ENCODE assay signal across 1 cellular context in genomic region chr9:112764344-112764743, GRCh38.
TF ChIP-seq lines count a peak whose summit lies in the region.

No MANE protein-coding gene starts in this region.

TF ChIP-seq in K562, 482 proteins besides CTCF, POLR2A, EP300 and RAD21 (continued from another document and continues in another):
- TF ChIP-seq GMEB1 (CRISPR knock-in tag; IDR thresholded peaks at IDR 0.05) = no peak
- TF ChIP-seq KDM1A (IDR thresholded peaks at IDR 0.05) = peak; percentile 92
- TF ChIP-seq NCOA6 (IDR thresholded peaks at IDR 0.05) = no peak
- TF ChIP-seq TBL1XR1 (IDR thresholded peaks at IDR 0.05; ENCODE audit: low read length in 2 of 2) = no peak
- no peak for TF ChIP-seq ZNF354B (CRISPR knock-in tag; IDR thresholded peaks at IDR 0.05)
- TF ChIP-seq ZBED1 (IDR thresholded peaks at IDR 0.05) = no peak
- TF ChIP-seq ARID3A (IDR thresholded peaks at IDR 0.05; ENCODE audit: borderline replicate concordance, low read depth, low read length) = no peak
- no peak for TF ChIP-seq CBFB (CRISPR knock-in tag; IDR thresholded peaks at IDR 0.05)
- no peak for TF ChIP-seq BRF2 (IDR thresholded peaks at IDR 0.05; ENCODE audit: borderline replicate concordance, insufficient read depth, insufficient read length)
- TF ChIP-seq ZZZ3 (IDR thresholded peaks at IDR 0.05) = no peak
- TF ChIP-seq DPF2 (IDR thresholded peaks at IDR 0.05) = peak; percentile 38; the same call in 1 of the 2 replicates
- no peak for TF ChIP-seq IRF1 (CRISPR knock-in tag; IDR thresholded peaks at IDR 0.05; ENCODE audit: borderline replicate concordance)
- TF ChIP-seq ZBTB1 (CRISPR knock-in tag; IDR thresholded peaks at IDR 0.05; ENCODE audit: borderline replicate concordance, low read depth) = no peak
- TF ChIP-seq ZBTB49 (CRISPR knock-in tag; IDR thresholded peaks at IDR 0.05; ENCODE audit: borderline replicate concordance) = no peak
- no peak for TF ChIP-seq YY1 (IDR thresholded peaks at IDR 0.05; ENCODE audit: borderline replicate concordance in 1 of 3, control insufficient read depth in 1 of 3, extremely low read depth in 1 of 3, insufficient read depth in 3 of 3, insufficient read length in 1 of 3, insufficient replicate concordance in 2 of 3, low read depth in 1 of 3, low read length in 2 of 3)
- no peak for TF ChIP-seq TOE1 (IDR thresholded peaks at IDR 0.05; ENCODE audit: borderline replicate concordance)
- no peak for TF ChIP-seq TOE1 (CRISPR knock-in tag; IDR thresholded peaks at IDR 0.05; ENCODE audit: borderline replicate concordance, low read depth)
- no peak for TF ChIP-seq PYGO2 (tag; IDR thresholded peaks at IDR 0.05)
- TF ChIP-seq RBM25 (IDR thresholded peaks at IDR 0.05; ENCODE audit: low read depth, low read length, severe bottlenecking) = no peak
- no peak for TF ChIP-seq MEF2D (tag; conservative IDR thresholded peaks at IDR 0.05; ENCODE audit: low read depth)
- no peak for TF ChIP-seq PURB (CRISPR knock-in tag; IDR thresholded peaks at IDR 0.05; ENCODE audit: low read depth)
- 0 out of 2 replicates have a peak, but pooled peaks have one; percentile 11 for TF ChIP-seq TEAD4 (IDR thresholded peaks at IDR 0.05; ENCODE audit: low read length)
- TF ChIP-seq TEAD4 (CRISPR knock-in tag; IDR thresholded peaks at IDR 0.05; ENCODE audit: borderline replicate concordance) = no peak
- no peak for TF ChIP-seq CSDE1 (IDR thresholded peaks at IDR 0.05)
- TF ChIP-seq RBM34 (IDR thresholded peaks at IDR 0.05; ENCODE audit: borderline replicate concordance, insufficient read depth, low read length) = no peak
- TF ChIP-seq JUN (IDR thresholded peaks at IDR 0.05; ENCODE audit: borderline replicate concordance, low read depth, low read length) = 0 out of 2 replicates have a peak, but pooled peaks have one; percentile 12
- no peak for TF ChIP-seq JUN (CRISPR knock-in tag; IDR thresholded peaks at IDR 0.05; ENCODE audit: borderline replicate concordance)
- TF ChIP-seq MLLT1 (IDR thresholded peaks at IDR 0.05) = no peak
- no peak for TF ChIP-seq ARHGAP35 (IDR thresholded peaks at IDR 0.05; ENCODE audit: partially characterized antibody)
- TF ChIP-seq CEBPG (CRISPR knock-in tag; IDR thresholded peaks at IDR 0.05) = no peak
- peak; percentile 58 to 73; a peak in 3 of 4 replicates for TF ChIP-seq CEBPG (tag; conservative IDR thresholded peaks at IDR 0.05 in 1 of 2, IDR thresholded peaks at IDR 0.05 in 1 of 2)
- no peak for TF ChIP-seq BRD9 (IDR thresholded peaks at IDR 0.05; ENCODE audit: low read depth, partially characterized antibody)
- no peak for TF ChIP-seq SIRT6 (IDR thresholded peaks at IDR 0.05; ENCODE audit: low read depth, low read length)
- TF ChIP-seq PHB2 (IDR thresholded peaks at IDR 0.05; ENCODE audit: low read depth) = no peak
- TF ChIP-seq TARDBP (IDR thresholded peaks at IDR 0.05) = no peak
- TF ChIP-seq ZNF143 (CRISPR knock-in tag; IDR thresholded peaks at IDR 0.05) = no peak
- TF ChIP-seq HES1 (IDR thresholded peaks at IDR 0.05; ENCODE audit: low read depth) = peak; percentile 62; the same call in 1 of the 2 replicates
- no peak for TF ChIP-seq RBM39 (optimal IDR thresholded peaks at IDR 0.05; ENCODE audit: low read depth, low read length)
- TF ChIP-seq NELFE (IDR thresholded peaks at IDR 0.05; ENCODE audit: insufficient read depth, insufficient read length) = no peak
- TF ChIP-seq ATF3 (IDR thresholded peaks at IDR 0.05) = no peak; the same call in 1 of the 2 replicates
- no peak for TF ChIP-seq ATF3 (CRISPR knock-in tag; conservative IDR thresholded peaks at IDR 0.05)
- no peak for TF ChIP-seq ZNF445 (CRISPR knock-in tag; IDR thresholded peaks at IDR 0.05; ENCODE audit: low read depth)
- no peak for TF ChIP-seq PPARD (CRISPR knock-in tag; IDR thresholded peaks at IDR 0.05)
- no peak for TF ChIP-seq RBM22 (IDR thresholded peaks at IDR 0.05; ENCODE audit: low read depth, low read length, poor library complexity, severe bottlenecking)
- TF ChIP-seq DEAF1 (CRISPR knock-in tag; IDR thresholded peaks at IDR 0.05) = no peak
- TF ChIP-seq ATF7 (IDR thresholded peaks at IDR 0.05) = no peak
- TF ChIP-seq PTBP1 (IDR thresholded peaks at IDR 0.05; ENCODE audit: low read depth, low read length) = no peak
- TF ChIP-seq IRF9 (tag; IDR thresholded peaks at IDR 0.05) = no peak
- TF ChIP-seq ZNF324 (CRISPR knock-in tag; IDR thresholded peaks at IDR 0.05) = no peak
- TF ChIP-seq HCFC1 (IDR thresholded peaks at IDR 0.05; ENCODE audit: low read depth, low read length) = no peak
- peak; percentile 89 for TF ChIP-seq EGR1 (conservative IDR thresholded peaks at IDR 0.05)
- TF ChIP-seq HSF4 (CRISPR knock-in tag; IDR thresholded peaks at IDR 0.05; ENCODE audit: borderline replicate concordance) = no peak
- TF ChIP-seq HDAC6 (IDR thresholded peaks at IDR 0.05; ENCODE audit: low read depth, low read length) = no peak
- TF ChIP-seq HDGF (IDR thresholded peaks at IDR 0.05) = no peak
- TF ChIP-seq BMI1 (IDR thresholded peaks at IDR 0.05; ENCODE audit: low read length) = no peak
- no peak for TF ChIP-seq CBX1 (IDR thresholded peaks at IDR 0.05; ENCODE audit: low read depth)
- no peak for TF ChIP-seq E4F1 (CRISPR knock-in tag; IDR thresholded peaks at IDR 0.05; ENCODE audit: borderline replicate concordance)
- TF ChIP-seq ZNF551 (CRISPR knock-in tag; IDR thresholded peaks at IDR 0.05) = no peak
